ENCODE assay signal across 1 cellular context in genomic region chr17:81714412-81715106, GRCh38.
TF ChIP-seq lines count a peak whose summit lies in the region.

No MANE protein-coding gene starts in this region.

TF ChIP-seq in IMR-90, 13 proteins besides CTCF, POLR2A, EP300 and RAD21:
- TF ChIP-seq RCOR1 (IDR thresholded peaks at IDR 0.05; ENCODE audit: insufficient replicate concordance, low read length) (no peak), RFX5 (IDR thresholded peaks at IDR 0.05; ENCODE audit: low read depth, low read length) (no peak), BHLHE40 (IDR thresholded peaks at IDR 0.05; ENCODE audit: low read depth, low read length) (no peak), CEBPB (IDR thresholded peaks at IDR 0.05; ENCODE audit: low read depth, low read length) (no peak), MAFK (IDR thresholded peaks at IDR 0.05; ENCODE audit: low read depth, low read length) (no peak), ELK1 (IDR thresholded peaks at IDR 0.05; ENCODE audit: borderline replicate concordance, low read depth, low read length) (no peak), NFE2L2 (IDR thresholded peaks at IDR 0.05; ENCODE audit: low read depth, low read length) (no peak), MAZ (IDR thresholded peaks at IDR 0.05; ENCODE audit: borderline replicate concordance, low read depth, low read length) (no peak), USF2 (IDR thresholded peaks at IDR 0.05; ENCODE audit: low read depth, low read length) (no peak)
